15 cellular contexts compared by ENCODE assay signal in the genomic region with DNA sequence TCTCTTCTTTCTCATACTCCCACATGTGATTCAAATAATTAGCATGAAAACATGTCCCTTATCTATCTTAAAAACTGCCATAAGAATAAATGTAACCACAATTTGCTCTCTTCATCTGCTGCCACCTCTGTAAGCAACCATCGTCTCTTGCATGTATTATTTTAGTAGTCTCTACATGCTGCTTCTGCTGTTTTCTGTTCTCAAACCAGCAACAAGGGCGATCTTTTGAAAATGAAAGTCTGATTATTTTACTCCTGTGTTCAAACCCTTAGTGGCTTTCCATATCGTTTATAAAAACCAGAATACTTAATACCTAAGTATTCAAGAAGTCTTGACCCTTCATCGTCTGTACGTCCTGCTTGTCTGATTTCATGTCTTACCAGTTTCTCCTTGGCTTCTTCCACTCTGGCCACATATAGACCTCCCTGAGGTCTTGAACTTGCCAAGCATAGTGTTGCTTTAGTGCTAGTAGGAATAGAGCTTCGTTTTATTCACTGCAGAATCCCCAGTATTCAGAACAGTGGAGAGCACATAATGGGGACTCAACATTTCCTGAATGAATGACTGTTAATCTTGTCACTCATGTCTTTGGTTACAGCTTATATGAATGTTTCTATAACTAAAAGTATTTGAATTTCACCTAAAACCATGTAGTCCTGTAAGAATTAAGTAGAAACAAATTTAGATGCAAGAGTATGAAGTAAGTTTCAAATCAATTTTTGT. TPM values are rescaled to one million over a fixed set of nuclear protein-coding genes. Genes with fewer than 3 reads are reported as not detected.
DNase-seq lines count a peak whose midpoint lies in the region; ATAC-seq, FAIRE-seq and TF ChIP-seq lines count a peak whose summit lies in the region.
"Had no signal": no experiment of that assay in that cellular context is flagged by ENCODE, and none has a peak within 500 bp of the region (broad histone marks: within the 10 kb centered on the region; RNA-seq: fewer than 3 reads in every experiment).

No MANE protein-coding gene starts in this region.

- POLR2A ChIA-PET in endothelial cell of umbilical vein (lab: Charles Lee), result interaction anchor here (1.8 kb wide), 1 partner anchor 10 kb away, joined by 4 read pairs; no protein-coding TSS in a partner anchor

- CTCF ChIA-PET in Calu3 (lab: Charles Lee) (interaction anchor here (0.9 to 2.6 kb wide), 2 partner anchors 9 to 110 kb away, joined by 4 to 11 read pairs; no protein-coding TSS in a partner anchor), endothelial cell of umbilical vein (lab: Charles Lee) (interaction anchor here (2.2 kb wide), 1 partner anchor 10 kb away, joined by 11 read pairs; no protein-coding TSS in a partner anchor)

- peaks cover 9% of the 10 kb centered on the region for H3K4me1 ChIP-seq in endothelial cell of umbilical vein (ENCODE audit: control insufficient read depth, extremely low read depth, insufficient read depth, low read length)
- peaks cover 13% of the 10 kb centered on the region for H3K4me1 ChIP-seq in suprapubic skin

- peak; percentile 59 for FAIRE-seq in endothelial cell of umbilical vein (lab: Jason Lieb, UNC)

- H4K20me1 ChIP-seq in endothelial cell of umbilical vein (replicated peaks; ENCODE audit: control insufficient read depth, extremely low read depth, insufficient read depth, low read length), result peaks cover 3% of the 10 kb centered on the region

- no peaks in the 10 kb centered on the region for H3K9me1 ChIP-seq in endothelial cell of umbilical vein (replicated peaks; ENCODE audit: control insufficient read depth, extremely low read depth, insufficient read depth, low read length)

- H3K9me3 ChIP-seq in endothelial cell of umbilical vein (replicated peaks; ENCODE audit: control insufficient read depth, insufficient read depth, low read length), result no peaks in the 10 kb centered on the region
- H3K9me3 ChIP-seq in suprapubic skin, result no peaks in the 10 kb centered on the region
- H3K9me3 ChIP-seq: esophagus muscularis mucosa, Peyer's patch, stomach had no signal

- intact Hi-C loops in Calu3 (cut with micrococcal nuclease; ENCODE audit: unreplicated experiment), result loop anchor here (10.0 kb wide), 1 partner anchor 50 kb away; no protein-coding TSS in a partner anchor
- intact Hi-C loops in endothelial cell of umbilical vein (cut with micrococcal nuclease), result no loop called here

- peaks cover 57% of the 10 kb centered on the region for H3K79me2 ChIP-seq in endothelial cell of umbilical vein (ENCODE audit: control insufficient read depth, insufficient read depth, low read length)

- TF ChIP-seq POLR2A in endothelial cell of umbilical vein (IDR thresholded peaks at IDR 0.05; ENCODE audit: low read depth, low read length), result no peak
- TF ChIP-seq POLR2A in suprapubic skin (IDR thresholded peaks at IDR 0.05), result no peak

- H3K9ac ChIP-seq in endothelial cell of umbilical vein (replicated peaks; ENCODE audit: extremely low read depth, insufficient read depth, low read length), result no peak overlapping the region
- H3K9ac ChIP-seq: BLaER1 treated with 17β-estradiol and CSF1 and Interleukin-3, amounts not matched to agents 10 nM and 100 nM had no signal

- TF ChIP-seq CTCF in Calu3 (IDR thresholded peaks at IDR 0.05; ENCODE audit: unreplicated experiment), result no peak
- TF ChIP-seq CTCF in endothelial cell of umbilical vein (IDR thresholded peaks at IDR 0.05; ENCODE audit: extremely low read depth in 1 of 2, insufficient read depth in 1 of 2, low read depth in 1 of 2, low read length in 2 of 2), result no peak
- TF ChIP-seq CTCF in suprapubic skin (IDR thresholded peaks at IDR 0.05), result no peak

- peak; percentile 19 for ATAC-seq in GM19351 (IDR thresholded peaks at IDR 0.05; ENCODE audit: unreplicated experiment)

- no peak for TF ChIP-seq EP300 in suprapubic skin (IDR thresholded peaks at IDR 0.05)

- no peaks in the 10 kb centered on the region for H3K36me3 ChIP-seq in endothelial cell of umbilical vein (ENCODE audit: control insufficient read depth in 2 of 2, extremely low read depth in 1 of 2, insufficient read depth in 2 of 2, low read length in 2 of 2)
- H3K36me3 ChIP-seq in suprapubic skin, result no peaks in the 10 kb centered on the region
- H3K36me3 ChIP-seq: esophagus muscularis mucosa, Peyer's patch, stomach had no signal

- H3K4me3 ChIP-seq in endothelial cell of umbilical vein (replicated peaks in 1 of 3; ENCODE audit: insufficient read depth in 1 of 3, low read depth in 1 of 3, low read length in 3 of 3) (no peak overlapping the region), suprapubic skin (no peak overlapping the region)
- H3K4me3 ChIP-seq: BLaER1 treated with 17β-estradiol and CSF1 and Interleukin-3, amounts not matched to agents 10 nM and 100 nM; esophagus muscularis mucosa; stomach had no signal

- DNase-seq in Calu3 (no peak), endothelial cell of umbilical vein (ENCODE audit: low read depth, low spot score) (no peak), kidney tubule cell (ENCODE audit: low spot score) (no peak), suprapubic skin (ENCODE audit: low spot score in 2 of 2) (no peak), NAMALWA (ENCODE audit: low spot score) (no peak), SHP77 treated with DMSO at 0.1 percent for 48 hours (lab: John Stamatoyannopoulos, UW) (no peak)
- DNase-seq: caudate nucleus, HCEC 1CT, mesendoderm, Peyer's patch, stomach had no signal

- WGBS in suprapubic skin, result 81% methylated on average over 6 of the region's 6 CpGs

- peaks cover 22% of the 10 kb centered on the region for H3K36me3 Mint-ChIP-seq in Calu3 (ENCODE audit: insufficient read depth, unreplicated experiment)
- H3K36me3 Mint-ChIP-seq in T-helper 1 cell treated with Interleukin-12 subunit alpha and Interleukin-12 subunit beta and Interleukin-4 antibody, amounts not matched to agents 30 μg/mL and 1 μg/mL, for 36 hours (ENCODE audit: low read depth), result peaks cover 40% of the 10 kb centered on the region

- BruUV-seq in Calu3 (replicated peaks; lab: Mats Ljungman, UMichigan) (no TSS peak), endothelial cell of umbilical vein (replicated peaks; lab: Mats Ljungman, UMichigan) (no TSS peak)

- no peaks in the 10 kb centered on the region for H3K27me3 ChIP-seq in endothelial cell of umbilical vein (ENCODE audit: control insufficient read depth in 2 of 2, insufficient read depth in 2 of 2, low read length in 2 of 2)
- H3K27me3 ChIP-seq in suprapubic skin, result no peaks in the 10 kb centered on the region
- H3K27me3 ChIP-seq: BLaER1 treated with 17β-estradiol and CSF1 and Interleukin-3, amounts not matched to agents 10 nM and 100 nM; esophagus muscularis mucosa; Peyer's patch; stomach had no signal

- H3K4me2 ChIP-seq in endothelial cell of umbilical vein (ENCODE audit: insufficient read depth, low read length), result no peak overlapping the region

- peaks cover 57% of the 10 kb centered on the region for H3K4me1 Mint-ChIP-seq in Calu3 (ENCODE audit: low read depth, unreplicated experiment)
- H3K4me1 Mint-ChIP-seq in T-helper 1 cell treated with Interleukin-12 subunit alpha and Interleukin-12 subunit beta and Interleukin-4 antibody, amounts not matched to agents 30 μg/mL and 1 μg/mL, for 36 hours (ENCODE audit: low read depth), result peaks cover 52% of the 10 kb centered on the region

- H3K4me3 Mint-ChIP-seq in Calu3 (ENCODE audit: low read depth, unreplicated experiment), result no peak overlapping the region
- peak overlapping the region; percentile 79 for H3K4me3 Mint-ChIP-seq in T-helper 1 cell treated with Interleukin-12 subunit alpha and Interleukin-12 subunit beta and Interleukin-4 antibody, amounts not matched to agents 30 μg/mL and 1 μg/mL, for 36 hours

- H3K9me3 Mint-ChIP-seq in Calu3 (ENCODE audit: low read depth, unreplicated experiment), result no peaks in the 10 kb centered on the region
- no peaks in the 10 kb centered on the region for H3K9me3 Mint-ChIP-seq in T-helper 1 cell treated with Interleukin-12 subunit alpha and Interleukin-12 subunit beta and Interleukin-4 antibody, amounts not matched to agents 30 μg/mL and 1 μg/mL, for 36 hours

- no peak overlapping the region for H2AFZ ChIP-seq in endothelial cell of umbilical vein (ENCODE audit: low read depth, low read length)

- H3K27ac ChIP-seq in endothelial cell of umbilical vein (ENCODE audit: insufficient read depth, low read depth, low read length) (no peak overlapping the region), suprapubic skin (no peak overlapping the region)
- H3K27ac ChIP-seq: BLaER1 treated with 17β-estradiol and CSF1 and Interleukin-3, amounts not matched to agents 10 nM and 100 nM; esophagus muscularis mucosa had no signal

- H3K27me3 Mint-ChIP-seq in Calu3 (ENCODE audit: unreplicated experiment), result no peaks in the 10 kb centered on the region
- no peaks in the 10 kb centered on the region for H3K27me3 Mint-ChIP-seq in T-helper 1 cell treated with Interleukin-12 subunit alpha and Interleukin-12 subunit beta and Interleukin-4 antibody, amounts not matched to agents 30 μg/mL and 1 μg/mL, for 36 hours (ENCODE audit: low read depth)

- dilution Hi-C loops in endothelial cell of umbilical vein (cut with MboI; ENCODE audit: extremely low pct_ligation_motif_present, low sequenced_read_pairs), result no loop called here

- peak overlapping the region; percentile 0 for H3K27ac Mint-ChIP-seq in Calu3 (ENCODE audit: unreplicated experiment)
- peak overlapping the region; percentile 82 for H3K27ac Mint-ChIP-seq in T-helper 1 cell treated with Interleukin-12 subunit alpha and Interleukin-12 subunit beta and Interleukin-4 antibody, amounts not matched to agents 30 μg/mL and 1 μg/mL, for 36 hours

TF ChIP-seq in endothelial cell of umbilical vein, 7 proteins besides CTCF, POLR2A, EP300 and RAD21 (continues in another document):
- TF ChIP-seq EZH2 (IDR thresholded peaks at IDR 0.05; ENCODE audit: borderline replicate concordance, low read depth, low read length, severe bottlenecking) (no peak), GATA2 (IDR thresholded peaks at IDR 0.05; ENCODE audit: insufficient read depth, insufficient read length, low read depth, low read length) (no peak), FOS (IDR thresholded peaks at IDR 0.05; ENCODE audit: borderline replicate concordance, insufficient read depth, low read length) (no peak)
- TF ChIP-seq, protein P1, sequence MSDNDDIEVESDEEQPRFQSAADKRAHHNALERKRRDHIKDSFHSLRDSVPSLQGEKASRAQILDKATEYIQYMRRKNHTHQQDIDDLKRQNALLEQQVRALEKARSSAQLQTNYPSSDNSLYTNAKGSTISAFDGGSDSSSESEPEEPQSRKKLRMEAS (IDR thresholded peaks at IDR 0.05; ENCODE audit: insufficient read depth, insufficient read length), result no peak

RNA-seq across cellular contexts. Expression of a gene that starts 10.6 kb away (rescaled TPM):
- total RNA-seq in Calu3 (2022) (63.9 and 65.5 TPM in 2 replicates), endothelial cell of umbilical vein (21.2 and 21.9 TPM in 2 replicates), suprapubic skin (10 to 100 TPM; 32.4 to 46.6 (median 36.7) TPM)
- 10.7 and 14.7 TPM in 2 replicates for polyA plus RNA-seq in endothelial cell of umbilical vein
- polyA plus RNA-seq in endothelial cell of umbilical vein (2011; cell fraction: cytosol; rRNA removed), result 11.7 and 12.6 TPM in 2 replicates
- polyA plus RNA-seq in endothelial cell of umbilical vein (2011; cell fraction: nucleus; rRNA removed), result 8.6 and 12.8 TPM in 2 replicates
- polyA plus RNA-seq in endothelial cell of umbilical vein (2012), result 14.7 and 19.0 TPM in 2 replicates
- polyA minus RNA-seq in endothelial cell of umbilical vein, result 25.2 and 27.9 TPM in 2 replicates
- polyA minus RNA-seq in endothelial cell of umbilical vein (2011; cell fraction: cytosol; rRNA and poly(A)+ RNA removed), result 9.8 TPM
- 19.6 and 27.8 TPM in 2 replicates for polyA minus RNA-seq in endothelial cell of umbilical vein (2011; cell fraction: nucleus; rRNA and poly(A)+ RNA removed)
